Comparison of ENCODE assay signal across 1 cellular context in the genomic region with DNA sequence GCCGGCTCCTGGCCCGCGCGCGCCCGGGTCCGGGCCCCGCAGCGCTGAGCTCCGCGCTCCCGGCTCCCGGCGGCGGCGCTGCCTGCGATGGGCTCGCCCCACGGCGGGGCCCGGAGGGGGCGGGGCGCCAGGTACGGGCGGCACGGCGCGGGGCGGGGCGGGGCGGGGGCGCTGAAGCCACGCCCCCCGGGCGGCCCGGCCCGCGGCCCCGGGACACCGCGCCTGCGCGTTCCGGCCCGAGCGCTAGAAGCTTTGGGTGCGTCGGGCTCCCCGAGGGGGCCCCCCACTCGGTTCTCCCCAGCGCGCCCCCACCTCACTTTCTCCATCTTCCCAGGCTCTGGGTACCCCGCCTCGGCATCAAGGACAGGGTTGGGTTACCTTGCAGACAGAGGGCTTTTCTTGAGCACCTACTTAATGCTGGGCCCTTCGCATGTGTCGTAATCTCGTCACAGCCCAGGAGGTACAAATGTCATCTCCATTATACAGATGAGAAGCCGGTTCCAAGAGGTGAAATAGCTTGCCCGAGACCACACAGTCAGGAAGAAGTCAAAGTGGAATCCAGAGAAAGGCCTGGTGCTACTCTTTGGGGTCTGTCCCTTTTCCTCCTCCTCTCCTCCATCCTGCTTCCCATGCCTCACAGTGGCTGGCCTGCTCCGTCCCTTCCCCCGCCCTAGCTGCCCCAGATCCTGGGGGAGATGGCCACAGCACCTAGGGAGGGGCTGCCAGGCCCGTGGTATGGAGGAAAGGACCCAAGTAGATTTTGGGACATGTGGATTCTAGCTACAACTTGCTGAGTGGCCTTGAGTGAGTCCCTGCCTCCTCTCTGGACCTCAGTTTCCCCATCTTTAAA.
TF ChIP-seq lines count a peak whose summit lies in the region.

No MANE protein-coding gene starts in this region.

TF ChIP-seq in WTC11, 78 proteins besides CTCF, POLR2A, EP300 and RAD21 (continued from another document):
- TF ChIP-seq E2F1 (CRISPR knock-in tag; IDR thresholded peaks at IDR 0.05) = no peak
- no peak for TF ChIP-seq ETV6 (CRISPR knock-in tag; IDR thresholded peaks at IDR 0.05)
- TF ChIP-seq PRRX2 (CRISPR knock-in tag; IDR thresholded peaks at IDR 0.05) = no peak
- no peak for TF ChIP-seq ZNF232 (CRISPR knock-in tag; IDR thresholded peaks at IDR 0.05)
- no peak for TF ChIP-seq ELF4 (CRISPR knock-in tag; IDR thresholded peaks at IDR 0.05; ENCODE audit: low read depth)
- TF ChIP-seq ZNF263 (CRISPR knock-in tag; IDR thresholded peaks at IDR 0.05; ENCODE audit: low read depth) = no peak
- no peak for TF ChIP-seq OVOL2 (CRISPR knock-in tag; IDR thresholded peaks at IDR 0.05; ENCODE audit: borderline replicate concordance)
- TF ChIP-seq, protein P1, sequence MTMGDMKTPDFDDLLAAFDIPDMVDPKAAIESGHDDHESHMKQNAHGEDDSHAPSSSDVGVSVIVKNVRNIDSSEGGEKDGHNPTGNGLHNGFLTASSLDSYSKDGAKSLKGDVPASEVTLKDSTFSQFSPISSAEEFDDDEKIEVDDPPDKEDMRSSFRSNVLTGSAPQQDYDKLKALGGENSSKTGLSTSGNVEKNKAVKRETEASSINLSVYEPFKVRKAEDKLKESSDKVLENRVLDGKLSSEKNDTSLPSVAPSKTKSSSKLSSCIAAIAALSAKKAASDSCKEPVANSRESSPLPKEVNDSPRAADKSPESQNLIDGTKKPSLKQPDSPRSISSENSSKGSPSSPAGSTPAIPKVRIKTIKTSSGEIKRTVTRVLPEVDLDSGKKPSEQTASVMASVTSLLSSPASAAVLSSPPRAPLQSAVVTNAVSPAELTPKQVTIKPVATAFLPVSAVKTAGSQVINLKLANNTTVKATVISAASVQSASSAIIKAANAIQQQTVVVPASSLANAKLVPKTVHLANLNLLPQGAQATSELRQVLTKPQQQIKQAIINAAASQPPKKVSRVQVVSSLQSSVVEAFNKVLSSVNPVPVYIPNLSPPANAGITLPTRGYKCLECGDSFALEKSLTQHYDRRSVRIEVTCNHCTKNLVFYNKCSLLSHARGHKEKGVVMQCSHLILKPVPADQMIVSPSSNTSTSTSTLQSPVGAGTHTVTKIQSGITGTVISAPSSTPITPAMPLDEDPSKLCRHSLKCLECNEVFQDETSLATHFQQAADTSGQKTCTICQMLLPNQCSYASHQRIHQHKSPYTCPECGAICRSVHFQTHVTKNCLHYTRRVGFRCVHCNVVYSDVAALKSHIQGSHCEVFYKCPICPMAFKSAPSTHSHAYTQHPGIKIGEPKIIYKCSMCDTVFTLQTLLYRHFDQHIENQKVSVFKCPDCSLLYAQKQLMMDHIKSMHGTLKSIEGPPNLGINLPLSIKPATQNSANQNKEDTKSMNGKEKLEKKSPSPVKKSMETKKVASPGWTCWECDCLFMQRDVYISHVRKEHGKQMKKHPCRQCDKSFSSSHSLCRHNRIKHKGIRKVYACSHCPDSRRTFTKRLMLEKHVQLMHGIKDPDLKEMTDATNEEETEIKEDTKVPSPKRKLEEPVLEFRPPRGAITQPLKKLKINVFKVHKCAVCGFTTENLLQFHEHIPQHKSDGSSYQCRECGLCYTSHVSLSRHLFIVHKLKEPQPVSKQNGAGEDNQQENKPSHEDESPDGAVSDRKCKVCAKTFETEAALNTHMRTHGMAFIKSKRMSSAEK (CRISPR knock-in tag; IDR thresholded peaks at IDR 0.05; ENCODE audit: borderline replicate concordance) = no peak
- no peak for TF ChIP-seq MXD4 (CRISPR knock-in tag; IDR thresholded peaks at IDR 0.05; ENCODE audit: borderline replicate concordance)
